8 cellular contexts compared by ENCODE assay signal in the genomic region with DNA sequence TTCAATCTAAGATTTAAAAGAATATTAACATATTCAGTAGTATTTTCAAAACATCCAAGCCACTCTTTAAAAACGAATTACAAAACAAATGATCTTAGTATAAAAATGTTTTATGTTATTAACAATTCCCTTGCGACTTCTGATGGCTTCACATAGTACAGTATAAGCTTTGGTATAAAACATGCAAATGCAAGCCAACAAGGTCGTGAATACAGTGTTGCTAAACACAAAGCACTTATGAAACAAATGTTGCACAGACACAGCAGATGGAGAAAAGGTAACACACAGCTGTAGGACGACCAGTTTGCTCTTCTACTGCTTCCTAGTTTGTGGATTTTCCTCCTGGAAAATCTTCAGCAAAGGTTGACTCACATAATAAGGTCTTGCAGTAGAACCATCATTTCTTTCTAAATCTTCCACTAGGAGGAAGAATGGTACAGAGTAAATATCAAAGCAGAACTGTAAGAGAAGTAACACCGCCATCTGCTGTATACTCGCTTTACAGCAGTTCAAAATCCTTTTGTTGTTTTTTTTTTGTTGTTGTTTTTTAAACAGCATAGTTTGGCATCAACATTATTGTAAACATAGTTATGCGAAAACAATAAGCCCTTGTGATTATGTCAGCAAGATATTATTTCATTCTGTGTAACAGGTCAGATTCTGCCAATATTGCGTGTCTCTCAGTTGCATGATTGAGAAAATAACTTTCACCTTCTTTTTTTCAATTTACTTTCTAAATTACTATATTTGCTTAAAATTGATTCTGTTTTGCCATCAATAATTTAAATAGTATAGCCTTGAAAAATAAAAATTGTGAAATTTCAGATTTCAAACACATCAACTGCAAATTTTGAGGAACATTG.
DNase-seq lines count a peak whose midpoint lies in the region; ATAC-seq, FAIRE-seq and TF ChIP-seq lines count a peak whose summit lies in the region.

No MANE protein-coding gene starts in this region.

- CTCF ChIA-PET in naive thymus-derived CD4-positive, alpha-beta T cell (lab: Charles Lee): interaction anchor here (0.7 kb wide), 1 partner anchor 15 kb away, joined by 3 read pairs; no protein-coding TSS in a partner anchor

- H3K9me3 ChIP-seq in lower lobe of right lung: no peaks in the 10 kb centered on the region
- no peaks in the 10 kb centered on the region for H3K9me3 ChIP-seq in naive thymus-derived CD4-positive, alpha-beta T cell (ENCODE audit: control insufficient read depth in 2 of 3, low read length in 3 of 3)

- DNase-seq in DMS114 treated with DMSO at 0.1 percent for 48 hours (lab: John Stamatoyannopoulos, UW; ENCODE audit: unreplicated experiment) (peak; percentile 83), GM19239 (ENCODE audit: insufficient read length, low spot score) (peak; percentile 4), NCI-H510A (lab: John Stamatoyannopoulos, UW) (peak; percentile 14), cardiac fibroblast (ENCODE audit: low read depth in 2 of 2) (peak; percentile 63 to 66), lower lobe of right lung (no peak)
- no peak for DNase-seq in naive thymus-derived CD4-positive, alpha-beta T cell
- DNase-seq in natural killer cell treated with Interleukin-12 subunit alpha and Interleukin-12 subunit beta and Interleukin-15 and Interleukin-18, amount 100 ng/mL, for 72 hours (ENCODE audit: low spot score): no peak

- H3K27me3 Mint-ChIP-seq in naive thymus-derived CD4-positive, alpha-beta T cell: peaks cover 0 to 2% (median 0%) of the 10 kb centered on the region in 5 donors
- no peaks in the 10 kb centered on the region for H3K27me3 Mint-ChIP-seq in natural killer cell treated with Interleukin-12 subunit alpha and Interleukin-12 subunit beta and Interleukin-15 and Interleukin-18, amount 100 ng/mL, for 72 hours

- intact Hi-C loops in lower lobe of right lung (cut with DNase I): no loop called here
- intact Hi-C loops in naive thymus-derived CD4-positive, alpha-beta T cell (cut with micrococcal nuclease): no loop called here

- no peaks in the 10 kb centered on the region for H3K36me3 ChIP-seq in lower lobe of right lung
- no peaks in the 10 kb centered on the region for H3K36me3 ChIP-seq in naive thymus-derived CD4-positive, alpha-beta T cell (ENCODE audit: control insufficient read depth in 2 of 3, insufficient read depth in 3 of 3, low read length in 3 of 3)

- ATAC-seq in HG03175 (IDR thresholded peaks at IDR 0.05; ENCODE audit: unreplicated experiment) (peak; percentile 87), lower lobe of right lung (peak; percentile 55 to 68)
- no peak for ATAC-seq in naive thymus-derived CD4-positive, alpha-beta T cell
- no peak for ATAC-seq in natural killer cell treated with Interleukin-12 subunit alpha and Interleukin-12 subunit beta and Interleukin-15 and Interleukin-18, amount 100 ng/mL, for 72 hours

- H3K36me3 Mint-ChIP-seq in naive thymus-derived CD4-positive, alpha-beta T cell: no peaks in the 10 kb centered on the region
- H3K36me3 Mint-ChIP-seq in natural killer cell treated with Interleukin-12 subunit alpha and Interleukin-12 subunit beta and Interleukin-15 and Interleukin-18, amount 100 ng/mL, for 72 hours: no peaks in the 10 kb centered on the region

- H3K4me3 Mint-ChIP-seq in naive thymus-derived CD4-positive, alpha-beta T cell: no peak overlapping the region
- no peak overlapping the region for H3K4me3 Mint-ChIP-seq in natural killer cell treated with Interleukin-12 subunit alpha and Interleukin-12 subunit beta and Interleukin-15 and Interleukin-18, amount 100 ng/mL, for 72 hours

- POLR2A ChIA-PET in naive thymus-derived CD4-positive, alpha-beta T cell (lab: Charles Lee): no interaction called here

- H3K4me3 ChIP-seq in cardiac fibroblast (replicated peaks in 1 of 2; ENCODE audit: low read depth in 2 of 2, low read length in 2 of 2): no peak overlapping the region
- H3K4me3 ChIP-seq in lower lobe of right lung: no peak overlapping the region
- H3K4me3 ChIP-seq in naive thymus-derived CD4-positive, alpha-beta T cell (ENCODE audit: low read length): no peak overlapping the region

- H3K9me3 Mint-ChIP-seq in naive thymus-derived CD4-positive, alpha-beta T cell: peaks cover 0 to 3% (median 0%) of the 10 kb centered on the region in 11 donors
- H3K9me3 Mint-ChIP-seq in natural killer cell treated with Interleukin-12 subunit alpha and Interleukin-12 subunit beta and Interleukin-15 and Interleukin-18, amount 100 ng/mL, for 72 hours: no peaks in the 10 kb centered on the region

- no peak overlapping the region for H3K27ac Mint-ChIP-seq in naive thymus-derived CD4-positive, alpha-beta T cell
- no peak overlapping the region for H3K27ac Mint-ChIP-seq in natural killer cell treated with Interleukin-12 subunit alpha and Interleukin-12 subunit beta and Interleukin-15 and Interleukin-18, amount 100 ng/mL, for 72 hours

- peak; percentile 64 for FAIRE-seq in GM19239 (lab: Jason Lieb, UNC)

- peak; percentile 79 for TF ChIP-seq CTCF in cardiac fibroblast (IDR thresholded peaks at IDR 0.05; ENCODE audit: low read depth, low read length)
- peak; percentile 66 for TF ChIP-seq CTCF in lower lobe of right lung (IDR thresholded peaks at IDR 0.05)

- no peak overlapping the region for H3K27ac ChIP-seq in lower lobe of right lung
- no peak overlapping the region for H3K27ac ChIP-seq in naive thymus-derived CD4-positive, alpha-beta T cell (ENCODE audit: low read depth, low read length)

- H3K4me1 Mint-ChIP-seq in naive thymus-derived CD4-positive, alpha-beta T cell: no peaks in the 10 kb centered on the region
- no peaks in the 10 kb centered on the region for H3K4me1 Mint-ChIP-seq in natural killer cell treated with Interleukin-12 subunit alpha and Interleukin-12 subunit beta and Interleukin-15 and Interleukin-18, amount 100 ng/mL, for 72 hours (ENCODE audit: low read depth in 2 of 2)

- no peaks in the 10 kb centered on the region for H3K27me3 ChIP-seq in lower lobe of right lung (ENCODE audit: low read depth)
- no peaks in the 10 kb centered on the region for H3K27me3 ChIP-seq in naive thymus-derived CD4-positive, alpha-beta T cell (ENCODE audit: control insufficient read depth in 2 of 2, insufficient read depth in 2 of 2, low read length in 2 of 2)

- no peaks in the 10 kb centered on the region for H3K4me1 ChIP-seq in lower lobe of right lung
- H3K4me1 ChIP-seq in naive thymus-derived CD4-positive, alpha-beta T cell (ENCODE audit: control insufficient read depth in 2 of 2, insufficient read depth in 2 of 2, low read length in 2 of 2): no peaks in the 10 kb centered on the region

Comparison
In these comparisons a context has a peak if more than half of its experiments do, and no peak if none do; other contexts are left out.
1. DNase-seq: peak in DMS114 treated with DMSO at 0.1 percent for 48 hours (single experiment), GM19239 (single experiment), NCI-H510A (single experiment) and cardiac fibroblast (2 of 2); none in lower lobe of right lung (single experiment), naive thymus-derived CD4-positive, alpha-beta T cell (0 of 9) and natural killer cell treated with Interleukin-12 subunit alpha and Interleukin-12 subunit beta and Interleukin-15 and Interleukin-18, amount 100 ng/mL, for 72 hours (single experiment).
2. ATAC-seq: peak in HG03175 (single experiment) and lower lobe of right lung (2 of 2); none in naive thymus-derived CD4-positive, alpha-beta T cell (single experiment) and natural killer cell treated with Interleukin-12 subunit alpha and Interleukin-12 subunit beta and Interleukin-15 and Interleukin-18, amount 100 ng/mL, for 72 hours (0 of 2).